1 cellular context compared by ENCODE assay signal in the genomic region with DNA sequence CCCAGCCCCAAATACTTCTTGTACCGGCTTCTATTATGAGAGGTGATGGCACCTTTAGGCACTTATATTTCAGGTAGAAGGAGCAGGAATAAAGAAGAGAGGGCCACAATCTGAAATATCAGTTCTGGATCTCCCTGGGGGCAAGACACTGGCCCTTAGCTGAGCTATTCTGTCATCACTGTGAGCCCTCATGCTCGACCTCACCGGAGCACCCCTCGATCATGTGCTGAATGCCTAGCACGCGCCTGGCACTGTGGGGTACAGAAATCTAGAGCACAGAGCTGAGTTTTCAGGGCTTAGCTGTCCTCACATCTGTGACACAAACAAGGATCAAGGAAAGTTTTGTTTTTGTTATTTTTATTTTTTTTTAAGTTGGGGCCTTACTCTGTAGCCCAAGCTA.
TF ChIP-seq lines count a peak whose summit lies in the region.

No MANE protein-coding gene starts in this region.

TF ChIP-seq in SK-N-SH treated with all-trans-retinoic acid at 6 μM for 48 hours, 23 proteins besides CTCF, POLR2A, EP300 and RAD21 (continued from another document):
- TF ChIP-seq, protein P1, sequence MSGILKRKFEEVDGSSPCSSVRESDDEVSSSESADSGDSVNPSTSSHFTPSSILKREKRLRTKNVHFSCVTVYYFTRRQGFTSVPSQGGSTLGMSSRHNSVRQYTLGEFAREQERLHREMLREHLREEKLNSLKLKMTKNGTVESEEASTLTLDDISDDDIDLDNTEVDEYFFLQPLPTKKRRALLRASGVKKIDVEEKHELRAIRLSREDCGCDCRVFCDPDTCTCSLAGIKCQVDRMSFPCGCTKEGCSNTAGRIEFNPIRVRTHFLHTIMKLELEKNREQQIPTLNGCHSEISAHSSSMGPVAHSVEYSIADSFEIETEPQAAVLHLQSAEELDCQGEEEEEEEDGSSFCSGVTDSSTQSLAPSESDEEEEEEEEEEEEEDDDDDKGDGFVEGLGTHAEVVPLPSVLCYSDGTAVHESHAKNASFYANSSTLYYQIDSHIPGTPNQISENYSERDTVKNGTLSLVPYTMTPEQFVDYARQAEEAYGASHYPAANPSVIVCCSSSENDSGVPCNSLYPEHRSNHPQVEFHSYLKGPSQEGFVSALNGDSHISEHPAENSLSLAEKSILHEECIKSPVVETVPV (CRISPR knock-in tag; IDR thresholded peaks at IDR 0.05), result no peak
